ENCODE assay signal across 1 cellular context in genomic region chr2:108988796-108989713, GRCh38.
TF ChIP-seq lines count a peak whose summit lies in the region.

Gene EDAR, minus strand, starts transcription at chr2:108989220. Its CDS starts 58,206 bp downstream, at chr2:108931014.

TF ChIP-seq in HepG2, 621 proteins besides CTCF, POLR2A, EP300 and RAD21 (continued from another document and continues in another):
- TF ChIP-seq ZBTB4 (CRISPR knock-in tag; IDR thresholded peaks at IDR 0.05; ENCODE audit: borderline replicate concordance) (0 out of 2 replicates have a peak, but pooled peaks have one; percentile 50), BCL3 (CRISPR knock-in tag; IDR thresholded peaks at IDR 0.05) (0 out of 2 replicates have a peak, but pooled peaks have one; percentile 36), JARID2 (CRISPR knock-in tag; IDR thresholded peaks at IDR 0.05; ENCODE audit: insufficient replicate concordance) (no peak), GATAD1 (CRISPR knock-in tag; IDR thresholded peaks at IDR 0.05) (no peak), ATF1 (CRISPR knock-in tag; IDR thresholded peaks at IDR 0.05) (no peak), ZNF44 (CRISPR knock-in tag; IDR thresholded peaks at IDR 0.05) (0 out of 2 replicates have a peak, but pooled peaks have one; percentile 37), FOXC1 (CRISPR knock-in tag; IDR thresholded peaks at IDR 0.05; ENCODE audit: borderline replicate concordance) (peak; percentile 53; the same call in 1 of the 2 replicates), NBN (conservative IDR thresholded peaks at IDR 0.05) (no peak), ZNF138 (CRISPR knock-in tag; IDR thresholded peaks at IDR 0.05; ENCODE audit: low read depth) (no peak), ZNF142 (CRISPR knock-in tag; IDR thresholded peaks at IDR 0.05) (no peak), ZNF280B (CRISPR knock-in tag; IDR thresholded peaks at IDR 0.05; ENCODE audit: borderline replicate concordance) (no peak), ZNF552 (CRISPR knock-in tag; IDR thresholded peaks at IDR 0.05; ENCODE audit: borderline replicate concordance) (no peak), ZNF547 (CRISPR knock-in tag; IDR thresholded peaks at IDR 0.05) (0 out of 2 replicates have a peak, but pooled peaks have one; percentile 19), ZNF350 (CRISPR knock-in tag; IDR thresholded peaks at IDR 0.05; ENCODE audit: borderline replicate concordance, low read depth) (0 out of 2 replicates have a peak, but pooled peaks have one; percentile 18), ISL2 (CRISPR knock-in tag; IDR thresholded peaks at IDR 0.05) (no peak), ZNF776 (CRISPR knock-in tag; IDR thresholded peaks at IDR 0.05) (no peak), ZNF580 (CRISPR knock-in tag; IDR thresholded peaks at IDR 0.05; ENCODE audit: borderline replicate concordance, low read depth) (0 out of 2 replicates have a peak, but pooled peaks have one; percentile 17), RAD51 (IDR thresholded peaks at IDR 0.05; ENCODE audit: borderline replicate concordance) (no peak), ZMYM4 (CRISPR knock-in tag; IDR thresholded peaks at IDR 0.05) (0 out of 2 replicates have a peak, but pooled peaks have one; percentile 33), SP4 (CRISPR knock-in tag; IDR thresholded peaks at IDR 0.05) (no peak), ZNF564 (CRISPR knock-in tag; IDR thresholded peaks at IDR 0.05) (no peak), ZFP36L2 (CRISPR knock-in tag; IDR thresholded peaks at IDR 0.05) (no peak), MLLT10 (CRISPR knock-in tag; IDR thresholded peaks at IDR 0.05) (no peak), STAG1 (CRISPR knock-in tag; IDR thresholded peaks at IDR 0.05) (peak; percentile 83), ZNF354B (CRISPR knock-in tag; IDR thresholded peaks at IDR 0.05) (no peak), SMARCE1 (IDR thresholded peaks at IDR 0.05; ENCODE audit: borderline replicate concordance) (no peak), XRCC5 (optimal IDR thresholded peaks at IDR 0.05; ENCODE audit: low read length) (peak; percentile 77), HMGXB4 (CRISPR knock-in tag; IDR thresholded peaks at IDR 0.05; ENCODE audit: borderline replicate concordance in 1 of 2, low read depth in 1 of 2) (peak in 1 of 2 experiments; percentile 58; a peak in 1 of 4 replicates), ZMYM3 (CRISPR knock-in tag; IDR thresholded peaks at IDR 0.05) (no peak), BATF2 (CRISPR knock-in tag; IDR thresholded peaks at IDR 0.05) (no peak), WIZ (CRISPR knock-in tag; IDR thresholded peaks at IDR 0.05) (no peak), ZNF407 (CRISPR knock-in tag; IDR thresholded peaks at IDR 0.05; ENCODE audit: not compliant biosample characterization) (peak; percentile 31), ZNF501 (CRISPR knock-in tag; IDR thresholded peaks at IDR 0.05) (peak; percentile 25; the same call in 1 of the 2 replicates), ZNF260 (CRISPR knock-in tag; IDR thresholded peaks at IDR 0.05; ENCODE audit: borderline replicate concordance, low read depth) (no peak), ZNF33B (CRISPR knock-in tag; IDR thresholded peaks at IDR 0.05) (0 out of 2 replicates have a peak, but pooled peaks have one; percentile 21)
